In the genomic region with DNA sequence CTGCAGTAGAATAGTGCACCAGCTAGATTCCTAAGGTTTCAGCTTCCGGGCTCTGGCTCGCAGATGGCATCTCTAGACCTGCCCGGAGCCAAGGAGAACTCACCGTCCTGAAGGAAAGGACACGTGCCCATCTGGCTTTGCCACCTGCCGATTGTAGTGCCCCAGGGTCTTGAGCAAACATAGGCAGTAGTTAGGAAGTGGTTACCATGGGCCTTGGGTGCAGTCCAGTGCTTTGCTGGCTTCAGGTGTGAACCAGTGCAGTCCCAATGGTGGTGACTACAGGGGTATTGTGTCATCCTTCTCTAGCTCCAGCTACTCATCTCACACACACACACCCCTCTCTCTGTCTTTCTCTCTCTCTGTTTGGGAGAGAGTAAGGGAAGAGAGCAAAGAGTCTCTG, we compare ENCODE assay signal across 17 cellular contexts.
DNase-seq lines count a peak whose midpoint lies in the region; ATAC-seq and TF ChIP-seq lines count a peak whose summit lies in the region.
"Had no signal": no experiment of that assay in that cellular context is flagged by ENCODE, and none has a peak within 500 bp of the region (broad histone marks: within the 10 kb centered on the region; RNA-seq: fewer than 3 reads in every experiment).

No MANE protein-coding gene starts in this region.

- DNase-seq in activated CD8-positive, alpha-beta memory T cell treated with anti-CD3 and anti-CD28 coated beads, Interleukin-2, amount 10 ng/mL, durations not matched to agents 7 days and 5 days = peak; percentile 31
- DNase-seq in activated CD8-positive, alpha-beta memory T cell treated with anti-CD3 and anti-CD28 coated beads for 24 hours = no peak
- DNase-seq in osteocyte (ENCODE audit: extremely low spot score, unreplicated experiment) = peak; percentile 60
- no peak for DNase-seq in stimulated activated naive B cell treated with anti-CD40 and anti-IgM and Interleukin-4, amounts not matched to agents 10 μg/mL and 1 μg/mL and 100 μg/mL, for 72 hours
- no peak for DNase-seq in activated T-cell treated with anti-CD3 and anti-CD28 coated beads, Interleukin-2, amount 50 U/mL, for 72 hours
- no peak for DNase-seq in activated T-cell treated with anti-CD3 and anti-CD28 coated beads, Interleukin-2, amount 50 U/mL, for 1 hour
- DNase-seq in NCI-H1092 (lab: John Stamatoyannopoulos, UW) = no peak
- DNase-seq: 8988T; Calu3; CD8-positive, alpha-beta T cell; DMS53; DND-41; EL; GM23248; IMR-90 had no signal

- H3K4me3 Mint-ChIP-seq in activated CD8-positive, alpha-beta memory T cell treated with anti-CD3 and anti-CD28 coated beads, Interleukin-2, amount 10 ng/mL, durations not matched to agents 7 days and 5 days = no peak overlapping the region
- no peak overlapping the region for H3K4me3 Mint-ChIP-seq in osteocyte (ENCODE audit: unreplicated experiment)
- no peak overlapping the region for H3K4me3 Mint-ChIP-seq in stimulated activated naive B cell treated with anti-CD40 and anti-IgM and Interleukin-4, amounts not matched to agents 10 μg/mL and 1 μg/mL and 100 μg/mL, for 72 hours
- no peak overlapping the region for H3K4me3 Mint-ChIP-seq in activated T-cell treated with anti-CD3 and anti-CD28 coated beads, Interleukin-2, amount 50 U/mL, for 72 hours
- H3K4me3 Mint-ChIP-seq: CD8-positive, alpha-beta T cell had no signal

- no peak for ATAC-seq in activated CD8-positive, alpha-beta memory T cell treated with anti-CD3 and anti-CD28 coated beads, Interleukin-2, amount 10 ng/mL, durations not matched to agents 7 days and 5 days
- peak; percentile 26 for ATAC-seq in esophagus mucosa
- no peak for ATAC-seq in stimulated activated naive B cell treated with anti-CD40 and anti-IgM and Interleukin-4, amounts not matched to agents 10 μg/mL and 1 μg/mL and 100 μg/mL, for 72 hours (replicated peaks)
- ATAC-seq in activated T-cell treated with anti-CD3 and anti-CD28 coated beads, Interleukin-2, amount 50 U/mL, for 72 hours (replicated peaks in 1 of 2) = no peak
- ATAC-seq: CD8-positive, alpha-beta T cell; GM12878 had no signal

- H3K9me3 Mint-ChIP-seq in activated CD8-positive, alpha-beta memory T cell treated with anti-CD3 and anti-CD28 coated beads, Interleukin-2, amount 10 ng/mL, durations not matched to agents 7 days and 5 days (ENCODE audit: low read depth) = peaks cover 12% of the 10 kb centered on the region
- H3K9me3 Mint-ChIP-seq in osteocyte (ENCODE audit: unreplicated experiment) = peaks cover 9% of the 10 kb centered on the region
- H3K9me3 Mint-ChIP-seq in stimulated activated naive B cell treated with anti-CD40 and anti-IgM and Interleukin-4, amounts not matched to agents 10 μg/mL and 1 μg/mL and 100 μg/mL, for 72 hours = peaks cover 5 to 8% of the 10 kb centered on the region in 2 donors
- H3K9me3 Mint-ChIP-seq in activated T-cell treated with anti-CD3 and anti-CD28 coated beads, Interleukin-2, amount 50 U/mL, for 72 hours = peaks cover 6 to 11% of the 10 kb centered on the region in 2 donors
- H3K9me3 Mint-ChIP-seq: CD8-positive, alpha-beta T cell had no signal

- H3K27ac Mint-ChIP-seq in activated CD8-positive, alpha-beta memory T cell treated with anti-CD3 and anti-CD28 coated beads, Interleukin-2, amount 10 ng/mL, durations not matched to agents 7 days and 5 days = no peak overlapping the region
- no peak overlapping the region for H3K27ac Mint-ChIP-seq in osteocyte (ENCODE audit: unreplicated experiment)
- peak overlapping the region; percentile 31 for H3K27ac Mint-ChIP-seq in stimulated activated naive B cell treated with anti-CD40 and anti-IgM and Interleukin-4, amounts not matched to agents 10 μg/mL and 1 μg/mL and 100 μg/mL, for 72 hours
- H3K27ac Mint-ChIP-seq in activated T-cell treated with anti-CD3 and anti-CD28 coated beads, Interleukin-2, amount 50 U/mL, for 72 hours = no peak overlapping the region
- H3K27ac Mint-ChIP-seq: CD8-positive, alpha-beta T cell had no signal

- CTCF ChIA-PET in activated CD8-positive, alpha-beta memory T cell treated with anti-CD3 and anti-CD28 coated beads, Interleukin-2, amount 10 ng/mL, durations not matched to agents 7 days and 5 days (lab: Charles Lee) = no interaction called here

- TF ChIP-seq CTCF in osteocyte (IDR thresholded peaks at IDR 0.05) = no peak

- H3K36me3 Mint-ChIP-seq in activated CD8-positive, alpha-beta memory T cell treated with anti-CD3 and anti-CD28 coated beads, Interleukin-2, amount 10 ng/mL, durations not matched to agents 7 days and 5 days = peaks cover 51% of the 10 kb centered on the region
- H3K36me3 Mint-ChIP-seq in osteocyte (ENCODE audit: unreplicated experiment) = peaks cover 52% of the 10 kb centered on the region
- H3K36me3 Mint-ChIP-seq in stimulated activated naive B cell treated with anti-CD40 and anti-IgM and Interleukin-4, amounts not matched to agents 10 μg/mL and 1 μg/mL and 100 μg/mL, for 72 hours = peaks cover 55 to 75% of the 10 kb centered on the region in 2 donors
- H3K36me3 Mint-ChIP-seq in activated T-cell treated with anti-CD3 and anti-CD28 coated beads, Interleukin-2, amount 50 U/mL, for 72 hours (ENCODE audit: insufficient read depth in 2 of 2) = peaks cover 19 to 37% of the 10 kb centered on the region in 2 donors

- H3K4me1 Mint-ChIP-seq in activated CD8-positive, alpha-beta memory T cell treated with anti-CD3 and anti-CD28 coated beads, Interleukin-2, amount 10 ng/mL, durations not matched to agents 7 days and 5 days = peaks cover 3% of the 10 kb centered on the region
- no peaks in the 10 kb centered on the region for H3K4me1 Mint-ChIP-seq in osteocyte (ENCODE audit: unreplicated experiment)
- peaks cover 0 to 10% of the 10 kb centered on the region in 2 donors for H3K4me1 Mint-ChIP-seq in stimulated activated naive B cell treated with anti-CD40 and anti-IgM and Interleukin-4, amounts not matched to agents 10 μg/mL and 1 μg/mL and 100 μg/mL, for 72 hours
- H3K4me1 Mint-ChIP-seq in activated T-cell treated with anti-CD3 and anti-CD28 coated beads, Interleukin-2, amount 50 U/mL, for 72 hours (ENCODE audit: low read depth) = peaks cover 5% of the 10 kb centered on the region

- H3K27me3 Mint-ChIP-seq in activated CD8-positive, alpha-beta memory T cell treated with anti-CD3 and anti-CD28 coated beads, Interleukin-2, amount 10 ng/mL, durations not matched to agents 7 days and 5 days = no peaks in the 10 kb centered on the region
- H3K27me3 Mint-ChIP-seq in osteocyte (ENCODE audit: unreplicated experiment) = no peaks in the 10 kb centered on the region
- H3K27me3 Mint-ChIP-seq in stimulated activated naive B cell treated with anti-CD40 and anti-IgM and Interleukin-4, amounts not matched to agents 10 μg/mL and 1 μg/mL and 100 μg/mL, for 72 hours = no peaks in the 10 kb centered on the region
- no peaks in the 10 kb centered on the region for H3K27me3 Mint-ChIP-seq in activated T-cell treated with anti-CD3 and anti-CD28 coated beads, Interleukin-2, amount 50 U/mL, for 72 hours (ENCODE audit: low read depth)

Comparison
In these comparisons a context has a peak if more than half of its experiments do, and no peak if none do; other contexts are left out.
1. DNase-seq: peak in activated CD8-positive, alpha-beta memory T cell treated with anti-CD3 and anti-CD28 coated beads, Interleukin-2, amount 10 ng/mL, durations not matched to agents 7 days and 5 days (single experiment) and osteocyte (single experiment); none in activated CD8-positive, alpha-beta memory T cell treated with anti-CD3 and anti-CD28 coated beads for 24 hours (single experiment), stimulated activated naive B cell treated with anti-CD40 and anti-IgM and Interleukin-4, amounts not matched to agents 10 μg/mL and 1 μg/mL and 100 μg/mL, for 72 hours (single experiment), activated T-cell treated with anti-CD3 and anti-CD28 coated beads, Interleukin-2, amount 50 U/mL, for 72 hours (0 of 2), activated T-cell treated with anti-CD3 and anti-CD28 coated beads, Interleukin-2, amount 50 U/mL, for 1 hour (single experiment) and NCI-H1092 (single experiment).